ENCODE assay signal across 1 cellular context in the genomic region with DNA sequence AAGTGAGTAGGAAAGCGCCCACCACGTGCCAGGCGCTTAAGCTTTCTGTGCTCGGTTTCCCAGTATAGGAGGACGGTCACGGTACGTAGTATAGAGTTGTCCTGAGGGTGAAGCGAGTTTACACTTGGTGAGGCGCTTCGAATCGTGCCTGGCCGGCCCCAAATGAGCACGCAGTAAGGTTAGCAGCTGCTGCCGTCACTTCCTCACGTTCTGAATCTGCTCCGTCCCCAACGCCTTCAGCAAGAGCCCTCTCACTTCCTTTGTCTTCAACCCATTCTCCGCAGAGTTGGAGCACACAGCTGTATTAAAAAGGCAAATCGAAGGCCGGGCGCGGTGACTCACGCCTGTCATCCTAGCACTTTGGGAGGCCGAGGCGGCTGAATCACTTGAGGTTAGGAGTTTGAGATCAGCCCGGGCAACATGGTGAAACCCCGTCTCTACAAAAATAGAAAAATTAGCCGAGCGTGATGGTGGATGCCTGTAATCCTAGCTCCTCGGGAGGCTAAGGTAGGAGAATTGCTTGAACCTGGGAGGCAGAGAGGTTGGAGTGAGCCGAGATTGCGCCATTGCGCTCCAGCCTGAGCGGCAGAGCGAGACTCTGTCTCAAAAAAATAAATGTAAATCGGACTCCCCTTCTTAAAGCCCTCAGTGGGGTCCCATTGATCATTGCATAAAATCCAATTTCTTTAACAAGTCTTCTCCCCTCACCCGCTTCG.
TF ChIP-seq lines count a peak whose summit lies in the region.

No MANE protein-coding gene starts in this region.

TF ChIP-seq in GM12878, 131 proteins besides CTCF, POLR2A, EP300 and RAD21 (continued from another document):
- TF ChIP-seq, protein P1, sequence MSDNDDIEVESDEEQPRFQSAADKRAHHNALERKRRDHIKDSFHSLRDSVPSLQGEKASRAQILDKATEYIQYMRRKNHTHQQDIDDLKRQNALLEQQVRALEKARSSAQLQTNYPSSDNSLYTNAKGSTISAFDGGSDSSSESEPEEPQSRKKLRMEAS (IDR thresholded peaks at IDR 0.05; ENCODE audit: low read depth, low read length) = peak; percentile 67
- TF ChIP-seq, protein P2, sequence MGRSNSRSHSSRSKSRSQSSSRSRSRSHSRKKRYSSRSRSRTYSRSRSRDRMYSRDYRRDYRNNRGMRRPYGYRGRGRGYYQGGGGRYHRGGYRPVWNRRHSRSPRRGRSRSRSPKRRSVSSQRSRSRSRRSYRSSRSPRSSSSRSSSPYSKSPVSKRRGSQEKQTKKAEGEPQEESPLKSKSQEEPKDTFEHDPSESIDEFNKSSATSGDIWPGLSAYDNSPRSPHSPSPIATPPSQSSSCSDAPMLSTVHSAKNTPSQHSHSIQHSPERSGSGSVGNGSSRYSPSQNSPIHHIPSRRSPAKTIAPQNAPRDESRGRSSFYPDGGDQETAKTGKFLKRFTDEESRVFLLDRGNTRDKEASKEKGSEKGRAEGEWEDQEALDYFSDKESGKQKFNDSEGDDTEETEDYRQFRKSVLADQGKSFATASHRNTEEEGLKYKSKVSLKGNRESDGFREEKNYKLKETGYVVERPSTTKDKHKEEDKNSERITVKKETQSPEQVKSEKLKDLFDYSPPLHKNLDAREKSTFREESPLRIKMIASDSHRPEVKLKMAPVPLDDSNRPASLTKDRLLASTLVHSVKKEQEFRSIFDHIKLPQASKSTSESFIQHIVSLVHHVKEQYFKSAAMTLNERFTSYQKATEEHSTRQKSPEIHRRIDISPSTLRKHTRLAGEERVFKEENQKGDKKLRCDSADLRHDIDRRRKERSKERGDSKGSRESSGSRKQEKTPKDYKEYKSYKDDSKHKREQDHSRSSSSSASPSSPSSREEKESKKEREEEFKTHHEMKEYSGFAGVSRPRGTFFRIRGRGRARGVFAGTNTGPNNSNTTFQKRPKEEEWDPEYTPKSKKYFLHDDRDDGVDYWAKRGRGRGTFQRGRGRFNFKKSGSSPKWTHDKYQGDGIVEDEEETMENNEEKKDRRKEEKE (IDR thresholded peaks at IDR 0.05) = no peak
- TF ChIP-seq CREB1 (IDR thresholded peaks at IDR 0.05; ENCODE audit: low read depth) = peak; percentile 82
- TF ChIP-seq POU2F2 (IDR thresholded peaks at IDR 0.05; ENCODE audit: borderline replicate concordance, low read depth, low read length) = peak; percentile 72; the same call in 1 of the 3 replicates
- TF ChIP-seq EED (IDR thresholded peaks at IDR 0.05; ENCODE audit: low read depth) = no peak
- 0 out of 2 replicates have a peak, but pooled peaks have one; percentile 2 for TF ChIP-seq RB1 (IDR thresholded peaks at IDR 0.05; ENCODE audit: borderline replicate concordance)
- no peak for TF ChIP-seq FOXK2 (IDR thresholded peaks at IDR 0.05)
- TF ChIP-seq TCF3 (IDR thresholded peaks at IDR 0.05; ENCODE audit: borderline replicate concordance, insufficient read depth, low read depth, low read length) = 0 out of 2 replicates have a peak, but pooled peaks have one; percentile 47
- TF ChIP-seq, protein P3, sequence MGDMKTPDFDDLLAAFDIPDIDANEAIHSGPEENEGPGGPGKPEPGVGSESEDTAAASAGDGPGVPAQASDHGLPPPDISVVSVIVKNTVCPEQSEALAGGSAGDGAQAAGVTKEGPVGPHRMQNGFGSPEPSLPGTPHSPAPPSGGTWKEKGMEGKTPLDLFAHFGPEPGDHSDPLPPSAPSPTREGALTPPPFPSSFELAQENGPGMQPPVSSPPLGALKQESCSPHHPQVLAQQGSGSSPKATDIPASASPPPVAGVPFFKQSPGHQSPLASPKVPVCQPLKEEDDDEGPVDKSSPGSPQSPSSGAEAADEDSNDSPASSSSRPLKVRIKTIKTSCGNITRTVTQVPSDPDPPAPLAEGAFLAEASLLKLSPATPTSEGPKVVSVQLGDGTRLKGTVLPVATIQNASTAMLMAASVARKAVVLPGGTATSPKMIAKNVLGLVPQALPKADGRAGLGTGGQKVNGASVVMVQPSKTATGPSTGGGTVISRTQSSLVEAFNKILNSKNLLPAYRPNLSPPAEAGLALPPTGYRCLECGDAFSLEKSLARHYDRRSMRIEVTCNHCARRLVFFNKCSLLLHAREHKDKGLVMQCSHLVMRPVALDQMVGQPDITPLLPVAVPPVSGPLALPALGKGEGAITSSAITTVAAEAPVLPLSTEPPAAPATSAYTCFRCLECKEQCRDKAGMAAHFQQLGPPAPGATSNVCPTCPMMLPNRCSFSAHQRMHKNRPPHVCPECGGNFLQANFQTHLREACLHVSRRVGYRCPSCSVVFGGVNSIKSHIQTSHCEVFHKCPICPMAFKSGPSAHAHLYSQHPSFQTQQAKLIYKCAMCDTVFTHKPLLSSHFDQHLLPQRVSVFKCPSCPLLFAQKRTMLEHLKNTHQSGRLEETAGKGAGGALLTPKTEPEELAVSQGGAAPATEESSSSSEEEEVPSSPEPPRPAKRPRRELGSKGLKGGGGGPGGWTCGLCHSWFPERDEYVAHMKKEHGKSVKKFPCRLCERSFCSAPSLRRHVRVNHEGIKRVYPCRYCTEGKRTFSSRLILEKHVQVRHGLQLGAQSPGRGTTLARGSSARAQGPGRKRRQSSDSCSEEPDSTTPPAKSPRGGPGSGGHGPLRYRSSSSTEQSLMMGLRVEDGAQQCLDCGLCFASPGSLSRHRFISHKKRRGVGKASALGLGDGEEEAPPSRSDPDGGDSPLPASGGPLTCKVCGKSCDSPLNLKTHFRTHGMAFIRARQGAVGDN (IDR thresholded peaks at IDR 0.05) = peak; percentile 89
- peak; percentile 80; the same call in 1 of the 2 replicates for TF ChIP-seq SPI1 (IDR thresholded peaks at IDR 0.05; ENCODE audit: borderline replicate concordance, insufficient read depth, low read depth, low read length)
- peak; percentile 75 for TF ChIP-seq GABPA (IDR thresholded peaks at IDR 0.05; ENCODE audit: low read depth)
- TF ChIP-seq, protein P4, sequence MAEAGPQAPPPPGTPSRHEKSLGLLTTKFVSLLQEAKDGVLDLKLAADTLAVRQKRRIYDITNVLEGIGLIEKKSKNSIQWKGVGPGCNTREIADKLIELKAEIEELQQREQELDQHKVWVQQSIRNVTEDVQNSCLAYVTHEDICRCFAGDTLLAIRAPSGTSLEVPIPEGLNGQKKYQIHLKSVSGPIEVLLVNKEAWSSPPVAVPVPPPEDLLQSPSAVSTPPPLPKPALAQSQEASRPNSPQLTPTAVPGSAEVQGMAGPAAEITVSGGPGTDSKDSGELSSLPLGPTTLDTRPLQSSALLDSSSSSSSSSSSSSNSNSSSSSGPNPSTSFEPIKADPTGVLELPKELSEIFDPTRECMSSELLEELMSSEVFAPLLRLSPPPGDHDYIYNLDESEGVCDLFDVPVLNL (IDR thresholded peaks at IDR 0.05; ENCODE audit: low read depth, low read length) = no peak
- TF ChIP-seq PML (IDR thresholded peaks at IDR 0.05; ENCODE audit: low read length) = 0 out of 2 replicates have a peak, but pooled peaks have one; percentile 70
- no peak for TF ChIP-seq BACH1 (IDR thresholded peaks at IDR 0.05; ENCODE audit: borderline replicate concordance)
- TF ChIP-seq MTA2 (IDR thresholded peaks at IDR 0.05; ENCODE audit: low read depth) = no peak
- TF ChIP-seq, protein P5, sequence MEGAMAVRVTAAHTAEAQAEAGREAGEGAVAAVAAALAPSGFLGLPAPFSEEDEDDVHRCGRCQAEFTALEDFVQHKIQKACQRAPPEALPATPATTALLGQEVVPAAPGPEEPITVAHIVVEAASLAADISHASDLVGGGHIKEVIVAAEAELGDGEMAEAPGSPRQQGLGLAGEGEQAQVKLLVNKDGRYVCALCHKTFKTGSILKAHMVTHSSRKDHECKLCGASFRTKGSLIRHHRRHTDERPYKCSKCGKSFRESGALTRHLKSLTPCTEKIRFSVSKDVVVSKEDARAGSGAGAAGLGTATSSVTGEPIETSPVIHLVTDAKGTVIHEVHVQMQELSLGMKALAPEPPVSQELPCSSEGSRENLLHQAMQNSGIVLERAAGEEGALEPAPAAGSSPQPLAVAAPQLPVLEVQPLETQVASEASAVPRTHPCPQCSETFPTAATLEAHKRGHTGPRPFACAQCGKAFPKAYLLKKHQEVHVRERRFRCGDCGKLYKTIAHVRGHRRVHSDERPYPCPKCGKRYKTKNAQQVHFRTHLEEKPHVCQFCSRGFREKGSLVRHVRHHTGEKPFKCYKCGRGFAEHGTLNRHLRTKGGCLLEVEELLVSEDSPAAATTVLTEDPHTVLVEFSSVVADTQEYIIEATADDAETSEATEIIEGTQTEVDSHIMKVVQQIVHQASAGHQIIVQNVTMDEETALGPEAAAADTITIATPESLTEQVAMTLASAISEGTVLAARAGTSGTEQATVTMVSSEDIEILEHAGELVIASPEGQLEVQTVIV (IDR thresholded peaks at IDR 0.05; ENCODE audit: borderline replicate concordance, partially characterized antibody) = no peak
- TF ChIP-seq, protein P6, sequence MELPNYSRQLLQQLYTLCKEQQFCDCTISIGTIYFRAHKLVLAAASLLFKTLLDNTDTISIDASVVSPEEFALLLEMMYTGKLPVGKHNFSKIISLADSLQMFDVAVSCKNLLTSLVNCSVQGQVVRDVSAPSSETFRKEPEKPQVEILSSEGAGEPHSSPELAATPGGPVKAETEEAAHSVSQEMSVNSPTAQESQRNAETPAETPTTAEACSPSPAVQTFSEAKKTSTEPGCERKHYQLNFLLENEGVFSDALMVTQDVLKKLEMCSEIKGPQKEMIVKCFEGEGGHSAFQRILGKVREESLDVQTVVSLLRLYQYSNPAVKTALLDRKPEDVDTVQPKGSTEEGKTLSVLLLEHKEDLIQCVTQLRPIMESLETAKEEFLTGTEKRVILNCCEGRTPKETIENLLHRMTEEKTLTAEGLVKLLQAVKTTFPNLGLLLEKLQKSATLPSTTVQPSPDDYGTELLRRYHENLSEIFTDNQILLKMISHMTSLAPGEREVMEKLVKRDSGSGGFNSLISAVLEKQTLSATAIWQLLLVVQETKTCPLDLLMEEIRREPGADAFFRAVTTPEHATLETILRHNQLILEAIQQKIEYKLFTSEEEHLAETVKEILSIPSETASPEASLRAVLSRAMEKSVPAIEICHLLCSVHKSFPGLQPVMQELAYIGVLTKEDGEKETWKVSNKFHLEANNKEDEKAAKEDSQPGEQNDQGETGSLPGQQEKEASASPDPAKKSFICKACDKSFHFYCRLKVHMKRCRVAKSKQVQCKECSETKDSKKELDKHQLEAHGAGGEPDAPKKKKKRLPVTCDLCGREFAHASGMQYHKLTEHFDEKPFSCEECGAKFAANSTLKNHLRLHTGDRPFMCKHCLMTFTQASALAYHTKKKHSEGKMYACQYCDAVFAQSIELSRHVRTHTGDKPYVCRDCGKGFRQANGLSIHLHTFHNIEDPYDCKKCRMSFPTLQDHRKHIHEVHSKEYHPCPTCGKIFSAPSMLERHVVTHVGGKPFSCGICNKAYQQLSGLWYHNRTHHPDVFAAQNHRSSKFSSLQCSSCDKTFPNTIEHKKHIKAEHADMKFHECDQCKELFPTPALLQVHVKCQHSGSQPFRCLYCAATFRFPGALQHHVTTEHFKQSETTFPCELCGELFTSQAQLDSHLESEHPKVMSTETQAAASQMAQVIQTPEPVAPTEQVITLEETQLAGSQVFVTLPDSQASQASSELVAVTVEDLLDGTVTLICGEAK (IDR thresholded peaks at IDR 0.05; ENCODE audit: borderline replicate concordance) = peak; percentile 19; the same call in 1 of the 2 replicates
- TF ChIP-seq, protein P7, sequence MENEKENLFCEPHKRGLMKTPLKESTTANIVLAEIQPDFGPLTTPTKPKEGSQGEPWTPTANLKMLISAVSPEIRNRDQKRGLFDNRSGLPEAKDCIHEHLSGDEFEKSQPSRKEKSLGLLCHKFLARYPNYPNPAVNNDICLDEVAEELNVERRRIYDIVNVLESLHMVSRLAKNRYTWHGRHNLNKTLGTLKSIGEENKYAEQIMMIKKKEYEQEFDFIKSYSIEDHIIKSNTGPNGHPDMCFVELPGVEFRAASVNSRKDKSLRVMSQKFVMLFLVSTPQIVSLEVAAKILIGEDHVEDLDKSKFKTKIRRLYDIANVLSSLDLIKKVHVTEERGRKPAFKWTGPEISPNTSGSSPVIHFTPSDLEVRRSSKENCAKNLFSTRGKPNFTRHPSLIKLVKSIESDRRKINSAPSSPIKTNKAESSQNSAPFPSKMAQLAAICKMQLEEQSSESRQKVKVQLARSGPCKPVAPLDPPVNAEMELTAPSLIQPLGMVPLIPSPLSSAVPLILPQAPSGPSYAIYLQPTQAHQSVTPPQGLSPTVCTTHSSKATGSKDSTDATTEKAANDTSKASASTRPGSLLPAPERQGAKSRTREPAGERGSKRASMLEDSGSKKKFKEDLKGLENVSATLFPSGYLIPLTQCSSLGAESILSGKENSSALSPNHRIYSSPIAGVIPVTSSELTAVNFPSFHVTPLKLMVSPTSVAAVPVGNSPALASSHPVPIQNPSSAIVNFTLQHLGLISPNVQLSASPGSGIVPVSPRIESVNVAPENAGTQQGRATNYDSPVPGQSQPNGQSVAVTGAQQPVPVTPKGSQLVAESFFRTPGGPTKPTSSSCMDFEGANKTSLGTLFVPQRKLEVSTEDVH (IDR thresholded peaks at IDR 0.05; ENCODE audit: low read depth, partially characterized antibody) = no peak
- TF ChIP-seq, protein P8, sequence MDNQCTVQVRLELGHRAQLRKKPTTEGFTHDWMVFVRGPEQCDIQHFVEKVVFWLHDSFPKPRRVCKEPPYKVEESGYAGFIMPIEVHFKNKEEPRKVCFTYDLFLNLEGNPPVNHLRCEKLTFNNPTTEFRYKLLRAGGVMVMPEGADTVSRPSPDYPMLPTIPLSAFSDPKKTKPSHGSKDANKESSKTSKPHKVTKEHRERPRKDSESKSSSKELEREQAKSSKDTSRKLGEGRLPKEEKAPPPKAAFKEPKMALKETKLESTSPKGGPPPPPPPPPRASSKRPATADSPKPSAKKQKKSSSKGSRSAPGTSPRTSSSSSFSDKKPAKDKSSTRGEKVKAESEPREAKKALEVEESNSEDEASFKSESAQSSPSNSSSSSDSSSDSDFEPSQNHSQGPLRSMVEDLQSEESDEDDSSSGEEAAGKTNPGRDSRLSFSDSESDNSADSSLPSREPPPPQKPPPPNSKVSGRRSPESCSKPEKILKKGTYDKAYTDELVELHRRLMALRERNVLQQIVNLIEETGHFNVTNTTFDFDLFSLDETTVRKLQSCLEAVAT (IDR thresholded peaks at IDR 0.05) = 0 out of 2 replicates have a peak, but pooled peaks have one; percentile 56
- TF ChIP-seq, protein P9, sequence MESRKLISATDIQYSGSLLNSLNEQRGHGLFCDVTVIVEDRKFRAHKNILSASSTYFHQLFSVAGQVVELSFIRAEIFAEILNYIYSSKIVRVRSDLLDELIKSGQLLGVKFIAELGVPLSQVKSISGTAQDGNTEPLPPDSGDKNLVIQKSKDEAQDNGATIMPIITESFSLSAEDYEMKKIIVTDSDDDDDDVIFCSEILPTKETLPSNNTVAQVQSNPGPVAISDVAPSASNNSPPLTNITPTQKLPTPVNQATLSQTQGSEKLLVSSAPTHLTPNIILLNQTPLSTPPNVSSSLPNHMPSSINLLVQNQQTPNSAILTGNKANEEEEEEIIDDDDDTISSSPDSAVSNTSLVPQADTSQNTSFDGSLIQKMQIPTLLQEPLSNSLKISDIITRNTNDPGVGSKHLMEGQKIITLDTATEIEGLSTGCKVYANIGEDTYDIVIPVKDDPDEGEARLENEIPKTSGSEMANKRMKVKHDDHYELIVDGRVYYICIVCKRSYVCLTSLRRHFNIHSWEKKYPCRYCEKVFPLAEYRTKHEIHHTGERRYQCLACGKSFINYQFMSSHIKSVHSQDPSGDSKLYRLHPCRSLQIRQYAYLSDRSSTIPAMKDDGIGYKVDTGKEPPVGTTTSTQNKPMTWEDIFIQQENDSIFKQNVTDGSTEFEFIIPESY (IDR thresholded peaks at IDR 0.05) = no peak
- peak; percentile 36; the same call in 1 of the 2 replicates for TF ChIP-seq TCF12 (IDR thresholded peaks at IDR 0.05; ENCODE audit: low read depth, low read length)
- no peak for TF ChIP-seq JUND (IDR thresholded peaks at IDR 0.05; ENCODE audit: low read depth, low read length)
- 0 out of 2 replicates have a peak, but pooled peaks have one; percentile 3 for TF ChIP-seq SMAD5 (IDR thresholded peaks at IDR 0.05; ENCODE audit: low read depth)
- 0 out of 2 replicates have a peak, but pooled peaks have one; percentile 10 for TF ChIP-seq JUNB (IDR thresholded peaks at IDR 0.05)
